In the genomic region with DNA sequence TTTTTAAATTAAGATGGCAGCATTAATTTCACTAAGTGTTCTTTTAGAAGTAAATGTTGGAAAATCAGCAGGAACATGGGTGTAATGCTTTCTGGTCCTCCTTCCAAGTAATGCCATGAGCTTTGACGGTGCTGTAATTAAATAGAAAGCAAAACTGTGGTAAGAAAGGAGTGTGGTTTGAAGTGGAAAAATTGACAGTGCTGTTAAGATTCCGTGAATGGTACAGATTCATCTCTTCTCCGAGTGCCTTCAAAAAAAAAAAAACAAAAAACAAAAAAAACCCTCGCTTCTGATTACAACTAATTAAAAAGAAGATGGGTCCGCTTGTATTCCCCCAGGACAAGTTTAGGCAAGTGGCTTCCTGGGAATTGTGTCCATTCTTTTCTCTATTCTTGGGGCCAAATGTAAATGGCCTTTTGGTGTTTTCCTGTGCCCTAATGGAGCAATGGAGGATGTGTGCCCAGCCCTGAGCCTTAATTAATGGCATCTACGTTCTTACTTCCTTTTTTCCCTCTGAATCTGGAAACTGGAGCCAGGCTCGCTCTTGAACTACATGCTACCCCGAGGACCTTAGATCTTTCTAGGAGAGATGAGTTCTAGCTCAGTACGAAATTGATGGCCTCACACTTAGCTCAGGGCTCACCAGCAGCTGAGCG, we compare ENCODE assay signal across 8 cellular contexts. TPM values are rescaled to one million over a fixed set of nuclear protein-coding genes. Genes with fewer than 3 reads are reported as not detected.
DNase-seq lines count a peak whose midpoint lies in the region; ATAC-seq and TF ChIP-seq lines count a peak whose summit lies in the region.

No MANE protein-coding gene starts in this region.

- peak; percentile 37 to 56 (median 41) for DNase-seq in CD4-positive, alpha-beta memory T cell
- DNase-seq in activated naive CD4-positive, alpha-beta T cell treated with anti-CD3 and anti-CD28 coated beads, Interleukin-2, amount 50 U/mL, for 72 hours (ENCODE audit: low spot score in 2 of 2) = peak in 1 of 2 donors; percentile 7
- DNase-seq in iris pigment epithelial cell (ENCODE audit: low read depth) (peak; percentile 34), type B pancreatic cell (ENCODE audit: extremely low spot score, unreplicated experiment) (no peak), COLO829 (ENCODE audit: low spot score) (no peak), NCI-H2029 treated with DMSO at 0.1 percent for 48 hours (lab: John Stamatoyannopoulos, UW) (no peak), ACHN (no peak)

- H3K4me1 Mint-ChIP-seq in CD4-positive, alpha-beta memory T cell = peaks cover 41 to 77% (median 57%) of the 10 kb centered on the region in 4 donors
- H3K4me1 Mint-ChIP-seq in type B pancreatic cell (ENCODE audit: unreplicated experiment) = peaks cover 51% of the 10 kb centered on the region

- TF ChIP-seq CTCF in type B pancreatic cell (conservative IDR thresholded peaks at IDR 0.05) = no peak

- H3K27ac Mint-ChIP-seq in CD4-positive, alpha-beta memory T cell = peak overlapping the region; percentile 80 to 96 (median 88)
- peak overlapping the region; percentile 60 to 85 for H3K27ac Mint-ChIP-seq in activated naive CD4-positive, alpha-beta T cell treated with anti-CD3 and anti-CD28 coated beads, Interleukin-2, amount 50 U/mL, for 72 hours
- H3K27ac Mint-ChIP-seq in type B pancreatic cell = peak overlapping the region; percentile 99

- H3K4me3 ChIP-seq in CD4-positive, alpha-beta memory T cell (ENCODE audit: low read length in 2 of 2) = peak overlapping the region in 1 of 2 donors; percentile 51

- peaks cover 4 to 26% of the 10 kb centered on the region in 2 donors for H3K36me3 Mint-ChIP-seq in CD4-positive, alpha-beta memory T cell
- H3K36me3 Mint-ChIP-seq in activated naive CD4-positive, alpha-beta T cell treated with anti-CD3 and anti-CD28 coated beads, Interleukin-2, amount 50 U/mL, for 72 hours = peaks cover 9% of the 10 kb centered on the region in 2 donors
- H3K36me3 Mint-ChIP-seq in type B pancreatic cell = peaks cover 39% of the 10 kb centered on the region

- peaks cover 60% of the 10 kb centered on the region for H3K4me1 ChIP-seq in CD4-positive, alpha-beta memory T cell (ENCODE audit: insufficient read depth, low read length)

- in situ Hi-C loops in ACHN (cut with HindIII; ENCODE audit: low pct_ligation_motif_present, low pct_unique_long_range_greater_than_20kb, low sequenced_read_pairs) = no loop called here

- H3K27me3 Mint-ChIP-seq in CD4-positive, alpha-beta memory T cell = peaks cover 0 to 3% of the 10 kb centered on the region in 2 donors
- no peaks in the 10 kb centered on the region for H3K27me3 Mint-ChIP-seq in type B pancreatic cell

- no peaks in the 10 kb centered on the region for H3K27me3 ChIP-seq in CD4-positive, alpha-beta memory T cell (ENCODE audit: insufficient read depth, low read length)

- ATAC-seq in HG02870 (IDR thresholded peaks at IDR 0.05; ENCODE audit: unreplicated experiment) = peak; percentile 15
- peak; percentile 43 to 71 for ATAC-seq in activated naive CD4-positive, alpha-beta T cell treated with anti-CD3 and anti-CD28 coated beads, Interleukin-2, amount 50 U/mL, for 72 hours

- peak overlapping the region; percentile 90 to 97 (median 92) for H3K4me3 Mint-ChIP-seq in CD4-positive, alpha-beta memory T cell
- H3K4me3 Mint-ChIP-seq in type B pancreatic cell = peak overlapping the region; percentile 96

- CTCF ChIA-PET in CD4-positive, alpha-beta memory T cell (lab: Charles Lee; ENCODE audit: partially characterized antibody) = interaction anchor here (0.9 to 3.2 kb wide), 6 partner anchors 7 to 832 kb away, joined by 3 to 21 read pairs (median 4); no protein-coding TSS in a partner anchor

- H3K9me3 Mint-ChIP-seq in CD4-positive, alpha-beta memory T cell = no peaks in the 10 kb centered on the region
- H3K9me3 Mint-ChIP-seq in activated naive CD4-positive, alpha-beta T cell treated with anti-CD3 and anti-CD28 coated beads, Interleukin-2, amount 50 U/mL, for 72 hours = no peaks in the 10 kb centered on the region
- H3K9me3 Mint-ChIP-seq in type B pancreatic cell = no peaks in the 10 kb centered on the region

- peak overlapping the region; percentile 54 for H3K27ac ChIP-seq in CD4-positive, alpha-beta memory T cell (ENCODE audit: low read depth, low read length)

- no peaks in the 10 kb centered on the region for H3K36me3 ChIP-seq in CD4-positive, alpha-beta memory T cell (ENCODE audit: insufficient read depth, low read length)

- POLR2A ChIA-PET in CD4-positive, alpha-beta memory T cell (lab: Charles Lee; ENCODE audit: partially characterized antibody) = interaction anchor here (0.9 to 3.7 kb wide), 5 partner anchors 8 to 419 kb away, joined by 3 to 23 read pairs (median 7); a partner anchor contains a TSS

- no peaks in the 10 kb centered on the region for H3K9me3 ChIP-seq in CD4-positive, alpha-beta memory T cell (ENCODE audit: control insufficient read depth in 1 of 2, low read length in 2 of 2)

- intact Hi-C loops in CD4-positive, alpha-beta memory T cell (cut with micrococcal nuclease) = loop anchor here (1.0 to 10.0 kb wide), 3 partner anchors 70 to 937 kb away; a partner anchor contains a TSS

RNA-seq across cellular contexts. Expression of a gene that starts 5.1 kb away (rescaled TPM):
- 10 to 100 TPM; 25.0 TPM for total RNA-seq in CD4-positive, alpha-beta memory T cell
- 10 to 100 TPM; 19.6 to 24.7 TPM for polyA plus RNA-seq in CD4-positive, alpha-beta memory T cell
- 1 to 10 TPM; 5.6 to 7.3 TPM for total RNA-seq in activated naive CD4-positive, alpha-beta T cell treated with anti-CD3 and anti-CD28 coated beads, Interleukin-2, amount 50 U/mL, for 72 hours
- 114 and 132 TPM in 2 replicates for total RNA-seq in type B pancreatic cell (ENCODE audit: low replicate concordance)

Comparison
In these comparisons a context has a peak if more than half of its experiments do, and no peak if none do; other contexts are left out.
1. DNase-seq: peak in CD4-positive, alpha-beta memory T cell (5 of 5) and iris pigment epithelial cell (single experiment); none in type B pancreatic cell (single experiment), COLO829 (single experiment), NCI-H2029 treated with DMSO at 0.1 percent for 48 hours (single experiment) and ACHN (single experiment).
2. Peak in every context shown above with its lines, with median percentiles within 50 percentile points of each other: H3K27ac Mint-ChIP-seq.